In the genomic region with DNA sequence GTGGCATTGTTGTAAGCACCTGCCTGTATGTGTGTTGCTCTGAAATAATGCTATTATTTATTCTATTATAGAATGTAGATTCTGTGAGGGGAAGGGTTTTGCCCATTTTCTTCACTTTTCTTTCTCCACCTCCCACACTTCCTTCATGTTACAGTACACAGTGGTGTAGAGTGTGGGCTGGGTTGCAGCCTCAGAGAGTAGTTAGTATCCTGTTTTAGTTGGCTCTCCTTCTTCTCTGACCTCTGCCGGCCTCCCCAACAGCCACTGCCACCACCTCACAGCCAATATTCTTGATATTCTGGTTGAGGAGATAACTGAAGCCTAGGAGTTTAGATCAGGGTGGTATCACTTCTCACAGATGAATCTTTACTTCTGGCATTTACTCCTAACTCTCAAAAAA, we compare ENCODE assay signal across 1 cellular context.
TF ChIP-seq lines count a peak whose summit lies in the region.

No MANE protein-coding gene starts in this region.

TF ChIP-seq in GM12878, 131 proteins besides CTCF, POLR2A, EP300 and RAD21:
- TF ChIP-seq NFIC (IDR thresholded peaks at IDR 0.05; ENCODE audit: low read depth, low read length), result no peak
